ENCODE assay signal across 8 cellular contexts in the genomic region with DNA sequence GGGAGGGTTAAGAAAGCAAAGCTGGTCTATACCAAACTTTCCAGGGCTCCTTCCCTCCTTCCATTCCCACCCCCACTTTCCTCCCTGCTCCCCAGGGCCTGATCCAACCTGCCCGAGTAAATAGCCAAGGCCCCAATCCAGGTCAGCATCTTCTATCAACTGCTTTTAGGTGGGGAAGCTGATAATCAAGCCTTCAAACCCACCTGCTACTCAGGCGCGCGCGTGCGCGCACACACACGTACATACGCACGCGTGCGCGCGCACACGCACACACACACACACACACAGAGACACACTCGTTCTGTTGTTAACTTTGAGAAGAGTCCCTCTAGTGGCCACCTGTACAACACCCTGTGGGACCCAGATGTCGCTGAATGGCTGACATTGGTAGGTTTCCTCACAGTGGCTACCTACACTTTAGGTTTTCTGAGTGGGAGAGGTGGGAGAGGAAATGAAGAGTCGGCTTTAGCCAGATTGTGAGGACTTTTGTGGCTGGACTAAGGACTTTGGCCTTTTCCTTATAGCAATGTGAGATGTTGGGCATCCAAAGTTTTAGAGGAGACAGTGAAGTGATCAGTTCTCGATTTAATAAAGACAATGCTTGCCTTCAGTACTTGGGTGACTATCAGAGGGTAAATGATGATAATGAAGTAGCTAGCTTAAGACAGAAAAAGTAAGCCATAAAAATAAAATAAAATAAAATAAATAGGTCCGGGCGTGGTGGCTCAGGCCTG.
DNase-seq lines count a peak whose midpoint lies in the region.

No MANE protein-coding gene starts in this region.

- H3K27me3 ChIP-seq in HUES48 (ENCODE audit: control insufficient read depth, insufficient read depth, low read length), result no peaks in the 10 kb centered on the region
- H3K27me3 ChIP-seq in adipocyte (replicated peaks; ENCODE audit: control insufficient read depth, insufficient read depth, low read length), result peaks cover under 1% of the 10 kb centered on the region
- no peaks in the 10 kb centered on the region for H3K27me3 ChIP-seq in iPS-15b (ENCODE audit: control insufficient read depth, insufficient read depth, low read length)

- H3K4me3 ChIP-seq in HUES48 (ENCODE audit: low read depth, low read length) (peak overlapping the region; percentile 49), adipocyte (ENCODE audit: low read length) (no peak overlapping the region), iPS-15b (ENCODE audit: low read depth, low read length) (peak overlapping the region; percentile 20)

- peak; percentile 2 for DNase-seq in NCI-H1436 (lab: John Stamatoyannopoulos, UW)
- no peak for DNase-seq in NCI-H1436 treated with DMSO at 0.1 percent for 48 hours (lab: John Stamatoyannopoulos, UW)
- DNase-seq in SW480 (ENCODE audit: low spot score), result peak; percentile 67
- peak; percentile 52 for DNase-seq in adipocyte (ENCODE audit: low read depth)
- peak; percentile 22 to 35 for DNase-seq in stimulated activated CD4-positive, alpha-beta T cell treated with anti-CD3 and anti-CD28 coated beads, Interleukin-15, amount 100 ng/mL, for 48 hours (ENCODE audit: low read depth in 2 of 2)
- no peak for DNase-seq in NCI-H1048 (lab: John Stamatoyannopoulos, UW)

- H3K27ac ChIP-seq in HUES48 (ENCODE audit: low read depth, low read length), result no peak overlapping the region

- H3K36me3 ChIP-seq in HUES48 (ENCODE audit: control insufficient read depth, insufficient read depth, low read length) (no peaks in the 10 kb centered on the region), adipocyte (ENCODE audit: control insufficient read depth, insufficient read depth, low read length, severe bottlenecking) (no peaks in the 10 kb centered on the region), iPS-15b (ENCODE audit: control insufficient read depth, insufficient read depth, low read length) (no peaks in the 10 kb centered on the region)

- peaks cover 3% of the 10 kb centered on the region; the same call in 1 of the 2 replicates for H3K4me1 ChIP-seq in HUES48 (ENCODE audit: control insufficient read depth, insufficient read depth, low read length)
- no peaks in the 10 kb centered on the region for H3K4me1 ChIP-seq in adipocyte (ENCODE audit: control insufficient read depth, insufficient read depth, low read length)
- H3K4me1 ChIP-seq in iPS-15b (ENCODE audit: control insufficient read depth, insufficient read depth, low read length), result peaks cover 2% of the 10 kb centered on the region

- no peaks in the 10 kb centered on the region for H3K9me3 ChIP-seq in HUES48 (ENCODE audit: control insufficient read depth, insufficient read depth, low read length)
- H3K9me3 ChIP-seq in adipocyte (ENCODE audit: control insufficient read depth, low read length), result peaks cover 3% of the 10 kb centered on the region
- H3K9me3 ChIP-seq in iPS-15b (ENCODE audit: control insufficient read depth, insufficient read depth, low read length), result no peaks in the 10 kb centered on the region

- H3K9ac ChIP-seq in HUES48 (ENCODE audit: low read depth, low read length) (0 out of 2 replicates have a peak overlapping the region, but pooled peaks have one; percentile 13), adipocyte (ENCODE audit: low read length) (no peak overlapping the region), iPS-15b (ENCODE audit: low read depth, low read length) (no peak overlapping the region)

Comparison
In these comparisons a context has a peak if more than half of its experiments do, and no peak if none do; other contexts are left out.
1. DNase-seq: peak in NCI-H1436 (single experiment), SW480 (single experiment), adipocyte (single experiment) and stimulated activated CD4-positive, alpha-beta T cell treated with anti-CD3 and anti-CD28 coated beads, Interleukin-15, amount 100 ng/mL, for 48 hours (2 of 2); none in NCI-H1436 treated with DMSO at 0.1 percent for 48 hours (single experiment) and NCI-H1048 (single experiment).